ENCODE assay signal across 28 cellular contexts in the genomic region with DNA sequence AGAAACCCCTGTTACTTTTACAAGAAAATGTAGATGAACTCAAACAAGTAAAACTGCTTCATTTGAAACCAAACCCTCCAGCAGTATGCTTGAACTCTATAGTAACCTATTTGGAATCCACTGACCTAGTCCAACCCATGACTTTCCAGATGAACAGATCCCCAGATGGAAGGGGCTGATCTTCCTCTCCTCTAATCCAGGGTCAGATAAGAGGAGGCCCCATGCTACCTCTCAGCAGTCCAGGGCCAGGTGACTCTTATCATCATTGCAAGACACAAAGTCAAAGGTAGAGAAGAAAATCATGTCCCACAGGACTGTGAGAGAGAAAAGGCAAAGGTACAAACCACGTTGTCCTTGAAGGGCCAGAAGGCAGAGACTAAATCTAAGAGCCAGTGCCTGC.
"Had no signal": no experiment of that assay in that cellular context is flagged by ENCODE, and none has a peak within 500 bp of the region (broad histone marks: within the 10 kb centered on the region; RNA-seq: fewer than 3 reads in every experiment).

No MANE protein-coding gene starts in this region.

- ATAC-seq: stimulated activated effector memory CD8-positive, alpha-beta T cell treated with anti-CD3 and anti-CD28 coated beads, Interleukin-12 subunit alpha, Interleukin-12 subunit beta, amount 100 ng/mL, for 72 hours; stimulated activated memory B cell treated with anti-CD40 and anti-IgM and Interleukin-4, amounts not matched to agents 10 μg/mL and 1 μg/mL and 100 μg/mL, for 72 hours; stimulated activated naive CD8-positive, alpha-beta T cell treated with anti-CD3 and anti-CD28 coated beads, Interleukin-15, amount 100 ng/mL, for 72 hours; stimulated activated naive CD8-positive, alpha-beta T cell treated with anti-CD3 and anti-CD28 coated beads, Interleukin-15, Interleukin-2, amounts not matched to agents 100 U/mL and 50 U/mL, for 24 hours; upper lobe of right lung had no signal

- H3K4me3 ChIP-seq: stomach, suprapubic skin, testis, thoracic aorta, thyroid gland, tibial artery, tibial nerve, transverse colon, upper lobe of left lung, upper lobe of right lung, uterus, vagina had no signal

- H3K27ac ChIP-seq: stomach, suprapubic skin, testis, thoracic aorta, thyroid gland, tibial artery, tibial nerve, transverse colon, upper lobe of left lung, upper lobe of right lung, uterus, vagina had no signal

- H3K9me3 Mint-ChIP-seq: stimulated activated effector memory CD8-positive, alpha-beta T cell treated with anti-CD3 and anti-CD28 coated beads, Interleukin-12 subunit alpha, Interleukin-12 subunit beta, amount 100 ng/mL, for 72 hours; stimulated activated memory B cell treated with anti-CD40 and anti-IgM and Interleukin-4, amounts not matched to agents 10 μg/mL and 1 μg/mL and 100 μg/mL, for 72 hours; stimulated activated naive CD8-positive, alpha-beta T cell treated with anti-CD3 and anti-CD28 coated beads, Interleukin-15, amount 100 ng/mL, for 72 hours; stimulated activated naive CD8-positive, alpha-beta T cell treated with anti-CD3 and anti-CD28 coated beads, Interleukin-15, Interleukin-2, amounts not matched to agents 100 ng/mL and 50 ng/mL, for 24 hours had no signal

- H3K27ac Mint-ChIP-seq: stimulated activated effector memory CD8-positive, alpha-beta T cell treated with anti-CD3 and anti-CD28 coated beads, Interleukin-12 subunit alpha, Interleukin-12 subunit beta, amount 100 ng/mL, for 72 hours; stimulated activated memory B cell treated with anti-CD40 and anti-IgM and Interleukin-4, amounts not matched to agents 10 μg/mL and 1 μg/mL and 100 μg/mL, for 72 hours; stimulated activated naive CD8-positive, alpha-beta T cell treated with anti-CD3 and anti-CD28 coated beads, Interleukin-15, Interleukin-2, amounts not matched to agents 100 ng/mL and 50 ng/mL, for 24 hours; type B pancreatic cell had no signal

- FAIRE-seq: urothelium cell line had no signal

- H3K27me3 ChIP-seq: stomach, suprapubic skin, testis, thyroid gland, tibial artery, tibial nerve, transverse colon, upper lobe of left lung, upper lobe of right lung, uterus, vagina had no signal

- H3K36me3 Mint-ChIP-seq: stimulated activated effector memory CD8-positive, alpha-beta T cell treated with anti-CD3 and anti-CD28 coated beads, Interleukin-12 subunit alpha, Interleukin-12 subunit beta, amount 100 ng/mL, for 72 hours; stimulated activated memory B cell treated with anti-CD40 and anti-IgM and Interleukin-4, amounts not matched to agents 10 μg/mL and 1 μg/mL and 100 μg/mL, for 72 hours; type B pancreatic cell had no signal

- H3K27me3 Mint-ChIP-seq: stimulated activated memory B cell treated with anti-CD40 and anti-IgM and Interleukin-4, amounts not matched to agents 10 μg/mL and 1 μg/mL and 100 μg/mL, for 72 hours; stimulated activated naive CD8-positive, alpha-beta T cell treated with anti-CD3 and anti-CD28 coated beads, Interleukin-15, amount 100 ng/mL, for 72 hours; type B pancreatic cell had no signal

- H3K4me1 ChIP-seq: testis, thyroid gland, tibial artery, transverse colon, upper lobe of left lung, upper lobe of right lung, uterus, vagina had no signal

- DNase-seq: stimulated activated CD4-positive, alpha-beta T cell treated with anti-CD3 and anti-CD28 coated beads, Interleukin-2, amount 100 ng/mL, for 24 hours; stimulated activated CD4-positive, alpha-beta T cell treated with anti-CD3 and anti-CD28 coated beads, Interleukin-2, amount 100 ng/mL, for 48 hours; stimulated activated CD4-positive, alpha-beta T cell treated with anti-CD3 and anti-CD28 coated beads, Interleukin-4, amount 100 ng/mL, for 1 hour; stimulated activated CD4-positive, alpha-beta T cell treated with anti-CD3 and anti-CD28 coated beads, Interleukin-4, amount 100 ng/mL, for 24 hours; stimulated activated CD4-positive, alpha-beta T cell treated with anti-CD3 and anti-CD28 coated beads, Interleukin-4, amount 100 ng/mL, for 4 hours; stimulated activated CD8-positive, alpha-beta memory T cell treated with anti-CD3 and anti-CD28 coated beads, Interleukin-4, amount 100 ng/mL, for 48 hours; stimulated activated naive CD4-positive, alpha-beta T cell; stimulated activated naive CD4-positive, alpha-beta T cell treated with Interleukin-2 at 50 U/mL for 16 hours; stimulated activated naive CD8-positive, alpha-beta T cell treated with anti-CD3 and anti-CD28 coated beads, Interleukin-15, amount 100 ng/mL, for 72 hours; stimulated activated naive CD8-positive, alpha-beta T cell treated with anti-CD3 and anti-CD28 coated beads, Interleukin-15, Interleukin-2, amounts not matched to agents 100 U/mL and 50 U/mL, for 24 hours; stomach; substantia nigra; testis; thyroid gland; tibial artery; transverse colon; upper lobe of left lung; upper lobe of right lung; uterus had no signal

- H3K36me3 ChIP-seq: stomach, suprapubic skin, thoracic aorta, thyroid gland, tibial artery, tibial nerve, transverse colon, upper lobe of left lung, upper lobe of right lung, uterus, vagina had no signal

- H3K9me3 ChIP-seq: stomach, suprapubic skin, testis, thoracic aorta, thyroid gland, tibial artery, tibial nerve, transverse colon, upper lobe of left lung, upper lobe of right lung, uterus, vagina had no signal

- H3K4me3 Mint-ChIP-seq: stimulated activated effector memory CD8-positive, alpha-beta T cell treated with anti-CD3 and anti-CD28 coated beads, Interleukin-12 subunit alpha, Interleukin-12 subunit beta, amount 100 ng/mL, for 72 hours; stimulated activated memory B cell treated with anti-CD40 and anti-IgM and Interleukin-4, amounts not matched to agents 10 μg/mL and 1 μg/mL and 100 μg/mL, for 72 hours; stimulated activated naive CD8-positive, alpha-beta T cell treated with anti-CD3 and anti-CD28 coated beads, Interleukin-15, amount 100 ng/mL, for 72 hours; stimulated activated naive CD8-positive, alpha-beta T cell treated with anti-CD3 and anti-CD28 coated beads, Interleukin-15, Interleukin-2, amounts not matched to agents 100 ng/mL and 50 ng/mL, for 24 hours; type B pancreatic cell had no signal

- H3K4me1 Mint-ChIP-seq: stimulated activated effector memory CD8-positive, alpha-beta T cell treated with anti-CD3 and anti-CD28 coated beads, Interleukin-12 subunit alpha, Interleukin-12 subunit beta, amount 100 ng/mL, for 72 hours; stimulated activated naive CD8-positive, alpha-beta T cell treated with anti-CD3 and anti-CD28 coated beads, Interleukin-15, amount 100 ng/mL, for 72 hours had no signal
